ENCODE assay signal across 9 cellular contexts in genomic region chr10:113616244-113617074, GRCh38. TPM values are rescaled to one million over a fixed set of nuclear protein-coding genes. Genes with fewer than 3 reads are reported as not detected.
DNase-seq lines count a peak whose midpoint lies in the region; ATAC-seq, FAIRE-seq and TF ChIP-seq lines count a peak whose summit lies in the region.
"Had no signal": no experiment of that assay in that cellular context is flagged by ENCODE, and none has a peak within 500 bp of the region (broad histone marks: within the 10 kb centered on the region; RNA-seq: fewer than 3 reads in every experiment).

No MANE protein-coding gene starts in this region.

- H3K4me1 Mint-ChIP-seq in endothelial cell (ENCODE audit: unreplicated experiment): peaks cover 21% of the 10 kb centered on the region
- H3K4me1 Mint-ChIP-seq in mesothelial cell of epicardium: no peaks in the 10 kb centered on the region

- intact Hi-C loops in pancreas (cut with DNase I): no loop called here

- no peak overlapping the region for H3K4me3 ChIP-seq in pancreas

- H3K27me3 ChIP-seq in pancreas: no peaks in the 10 kb centered on the region

- H3K36me3 Mint-ChIP-seq in endothelial cell (ENCODE audit: low read depth, unreplicated experiment): no peaks in the 10 kb centered on the region
- H3K36me3 Mint-ChIP-seq in mesothelial cell of epicardium: no peaks in the 10 kb centered on the region

- H3K27me3 Mint-ChIP-seq in endothelial cell (ENCODE audit: unreplicated experiment) (peaks cover 3% of the 10 kb centered on the region), mesothelial cell of epicardium (ENCODE audit: low read depth) (peaks cover 90% of the 10 kb centered on the region)

- H3K27ac Mint-ChIP-seq in endothelial cell (ENCODE audit: unreplicated experiment): no peak overlapping the region
- no peak overlapping the region for H3K27ac Mint-ChIP-seq in mesothelial cell of epicardium

- H3K4me1 ChIP-seq in pancreas: peaks cover 6 to 17% (median 14%) of the 10 kb centered on the region in 3 donors

- DNase-seq in DMS53 (lab: John Stamatoyannopoulos, UW) (peak; percentile 51), DMS53 treated with DMSO at 0.1 percent for 48 hours (lab: John Stamatoyannopoulos, UW; ENCODE audit: unreplicated experiment) (no peak), LHCN-M2 (ENCODE audit: low read depth) (peak; percentile 6), endothelial cell (ENCODE audit: low spot score) (peak; percentile 11), pancreas (peak in 1 of 6 donors; percentile 28), NCI-H2029 treated with DMSO at 0.1 percent for 48 hours (lab: John Stamatoyannopoulos, UW) (no peak), mesothelial cell of epicardium (ENCODE audit: low spot score in 2 of 2, unreplicated experiment in 2 of 2) (no peak)
- DNase-seq: central memory CD4-positive, alpha-beta T cell had no signal

- H3K27ac ChIP-seq in pancreas: no peak overlapping the region

- peak; percentile 36 for TF ChIP-seq CTCF in endothelial cell (IDR thresholded peaks at IDR 0.05; ENCODE audit: unreplicated experiment)
- TF ChIP-seq CTCF in pancreas (IDR thresholded peaks at IDR 0.05): peak in 3 of 4 donors; percentile 19 to 22 (median 21)
- TF ChIP-seq CTCF in mesothelial cell of epicardium (IDR thresholded peaks at IDR 0.05; ENCODE audit: unreplicated experiment): no peak

- H3K9me3 Mint-ChIP-seq in endothelial cell (ENCODE audit: unreplicated experiment): no peaks in the 10 kb centered on the region
- no peaks in the 10 kb centered on the region for H3K9me3 Mint-ChIP-seq in mesothelial cell of epicardium

- FAIRE-seq in pancreas (lab: Jason Lieb, UNC): no peak

- no peak overlapping the region for H3K4me3 Mint-ChIP-seq in endothelial cell (ENCODE audit: unreplicated experiment)
- H3K4me3 Mint-ChIP-seq in mesothelial cell of epicardium: no peak overlapping the region

- WGBS in pancreas, 2 donors: 22 to 25% methylated on average over 5 of the region's 5 CpGs

- H3K36me3 ChIP-seq in pancreas: no peaks in the 10 kb centered on the region

- H3K9me3 ChIP-seq in pancreas: no peaks in the 10 kb centered on the region

- ATAC-seq in pancreas (peak in 1 of 4 donors; percentile 16), HG03354 (IDR thresholded peaks at IDR 0.05; ENCODE audit: poor library complexity, severe bottlenecking, unreplicated experiment) (no peak)

RNA-seq across cellular contexts. Expression of gene NRAP, which starts 47.4 kb away (rescaled TPM):
- total RNA-seq in LHCN-M2 (2014; rRNA removed) (0.06 TPM in 1 of 2 replicates, not detected in the other), endothelial cell (ENCODE audit: unreplicated experiment) (not detected), pancreas (under 1 TPM in 5 of 6 donors, not detected in 1; 0.03 to 0.67 (median 0.03) TPM), mesothelial cell of epicardium (not detected in 3 replicates)
- not detected for polyA plus RNA-seq in LHCN-M2 (2012)
- polyA plus RNA-seq in pancreas: under 1 TPM; 0.04 to 0.21 TPM

Comparison
In these comparisons a context has a peak if more than half of its experiments do, and no peak if none do; other contexts are left out.
1. DNase-seq: peak in DMS53 (single experiment), LHCN-M2 (single experiment) and endothelial cell (single experiment); none in DMS53 treated with DMSO at 0.1 percent for 48 hours (single experiment), NCI-H2029 treated with DMSO at 0.1 percent for 48 hours (single experiment) and mesothelial cell of epicardium (0 of 2).